23 cellular contexts compared by ENCODE assay signal in the genomic region with DNA sequence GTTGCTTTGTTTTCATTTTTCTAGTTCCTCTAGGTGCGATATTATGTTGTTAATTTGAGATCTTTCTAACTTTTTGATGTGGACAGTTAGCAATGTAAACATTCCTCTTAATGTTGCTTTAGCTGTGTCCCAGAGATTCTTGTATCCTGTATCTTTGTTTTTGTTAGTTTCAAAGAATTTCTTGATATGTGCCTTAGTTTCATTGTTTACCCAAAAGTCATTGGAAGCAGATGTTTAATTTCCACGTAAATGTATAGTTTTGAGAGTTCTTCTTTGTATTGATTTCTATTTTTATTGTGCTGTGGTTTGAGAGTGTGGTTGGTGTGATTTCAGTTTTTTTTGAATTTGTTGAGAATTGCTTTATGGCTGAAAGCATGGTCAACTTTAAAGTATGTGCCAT.
"Had no signal": no experiment of that assay in that cellular context is flagged by ENCODE, and none has a peak within 500 bp of the region (broad histone marks: within the 10 kb centered on the region; RNA-seq: fewer than 3 reads in every experiment).

No MANE protein-coding gene starts in this region.

- H3K4me3 ChIP-seq: MG63 had no signal

- H3K27me3 ChIP-seq: MG63 had no signal

- H3K36me3 ChIP-seq: MG63 had no signal

- DNase-seq: activated CD4-positive, alpha-beta T cell treated with anti-CD3 and anti-CD28 coated beads for 48 hours; activated CD4-positive, alpha-beta T cell treated with anti-CD3 and anti-CD28 coated beads, Interleukin-2, amount 50 U/mL, for 4 hours; activated CD4-positive, CD25-positive, alpha-beta regulatory T cell treated with anti-CD3 and anti-CD28 coated beads, Interleukin-2, amount 50 U/mL, for 72 hours; activated CD8-positive, alpha-beta memory T cell treated with anti-CD3 and anti-CD28 coated beads, Interleukin-2, amount 50 U/mL, for 48 hours; activated CD8-positive, alpha-beta T cell treated with anti-CD3 and anti-CD28 coated beads, Interleukin-2, amount 10 ng/mL, durations not matched to agents 7 days and 5 days; activated effector memory CD4-positive, alpha-beta T cell treated with anti-CD3 and anti-CD28 coated beads, Interleukin-2, amount 50 U/mL, for 16 hours; activated naive CD4-positive, alpha-beta T cell treated with Interleukin-2 at 50 U/mL for 16 hours; activated naive CD8-positive, alpha-beta T cell treated with anti-CD3 and anti-CD28 coated beads, Interleukin-2, amount 50 U/mL, for 24 hours; activated T-cell treated with anti-CD3 and anti-CD28 coated beads, Interleukin-2, amount 50 U/mL, for 1 hour; central memory CD4-positive, alpha-beta T cell; KG1; MG63; MV-4-11; NCI-H1092 treated with DMSO at 0.1 percent for 48 hours; NCI-H1417 treated with DMSO at 0.1 percent for 48 hours; NCI-H1694 treated with DMSO at 0.1 percent for 48 hours; NCI-H2029 treated with DMSO at 0.1 percent for 48 hours; NCI-H345; NCI-H510A; NCI-H69; SHP77 treated with DMSO at 0.1 percent for 48 hours; T-helper 9 cell had no signal

- FAIRE-seq: bronchial epithelial cell had no signal
